Comparison of ENCODE assay signal across 8 cellular contexts in genomic region chr10:102503264-102504178, GRCh38. TPM values are rescaled to one million over a fixed set of nuclear protein-coding genes. Genes with fewer than 3 reads are reported as not detected.
A peak's percentile ranks its signal among the peaks of the same experiment; 100 is the strongest.
DNase-seq lines count a peak whose midpoint lies in the region; ATAC-seq and TF ChIP-seq lines count a peak whose summit lies in the region.

Gene SUFU, plus strand, starts transcription at chr10:102503972. Its CDS starts 181 bp downstream, at chr10:102504153.

- H3K27ac ChIP-seq in esophagus (ENCODE audit: low read depth in 2 of 2, low read length in 1 of 2): peak within 1 kb of the TSS; percentile 85 to 96

- H3K9ac ChIP-seq in mucosa of stomach (ENCODE audit: low read length): peak within 1 kb of the TSS; percentile 88

- H3K9me3 ChIP-seq in esophagus (ENCODE audit: control insufficient read depth in 2 of 2, insufficient read depth in 1 of 2, low read depth in 1 of 2, low read length in 1 of 2) (no peaks in the 10 kb centered on the region), mucosa of stomach (ENCODE audit: control insufficient read depth, low read length) (no peaks in the 10 kb centered on the region)

- TF ChIP-seq EP300 in Ishikawa (IDR thresholded peaks at IDR 0.05; ENCODE audit: borderline replicate concordance): no peak

- peak; percentile 95 for DNase-seq in DMS53 treated with DMSO at 0.1 percent for 48 hours (lab: John Stamatoyannopoulos, UW; ENCODE audit: unreplicated experiment)
- peak; percentile 90 for DNase-seq in OCI-M2 (lab: John Stamatoyannopoulos, UW; ENCODE audit: unreplicated experiment)
- peak; percentile 99 for DNase-seq in activated T-cell treated with anti-CD3 and anti-CD28 coated beads for 48 hours (ENCODE audit: low read depth)
- DNase-seq in stimulated activated CD8-positive, alpha-beta memory T cell treated with anti-CD3 and anti-CD28 coated beads, Interleukin-7, amount 100 ng/mL, for 1 hour (ENCODE audit: low read depth in 2 of 2): peak; percentile 94 to 97

- ATAC-seq in GM21576 (IDR thresholded peaks at IDR 0.05; ENCODE audit: unreplicated experiment): peak; percentile 53

- WGBS in esophagus, 2 donors: 1% methylated on average over 35 to 44 of the region's 44 CpGs

- peak; percentile 85 for TF ChIP-seq RAD21 in Ishikawa (IDR thresholded peaks at IDR 0.05; ENCODE audit: low read depth)

- H3K4me3 ChIP-seq in esophagus (ENCODE audit: low read depth in 1 of 2, low read length in 2 of 2) (peak within 1 kb of the TSS; percentile 81 to 89), mucosa of stomach (ENCODE audit: low read length) (peak within 1 kb of the TSS; percentile 87)

- H3K4me1 ChIP-seq in esophagus (ENCODE audit: control insufficient read depth in 2 of 2, insufficient read depth in 2 of 2, low read length in 1 of 2) (peaks cover 2 to 4% of the 10 kb centered on the region in 2 donors), mucosa of stomach (ENCODE audit: control insufficient read depth, insufficient read depth, low read length) (peaks cover 18% of the 10 kb centered on the region)

- H3K27me3 ChIP-seq in esophagus (ENCODE audit: control insufficient read depth in 1 of 2, insufficient read depth in 2 of 2, low read length in 2 of 2) (no peaks in the 10 kb centered on the region), mucosa of stomach (ENCODE audit: control insufficient read depth, insufficient read depth, low read length) (no peaks in the 10 kb centered on the region)

- no peaks in the 10 kb centered on the region for H3K36me3 ChIP-seq in esophagus (ENCODE audit: control insufficient read depth in 2 of 2, insufficient read depth in 2 of 2, low read length in 1 of 2)
- no peaks in the 10 kb centered on the region for H3K36me3 ChIP-seq in mucosa of stomach (ENCODE audit: control insufficient read depth, insufficient read depth, low read length)

TF ChIP-seq in Ishikawa, 13 proteins besides CTCF, POLR2A, EP300 and RAD21:
- TF ChIP-seq TEAD4 (IDR thresholded peaks at IDR 0.05) (no peak), USF1 (IDR thresholded peaks at IDR 0.05) (no peak), ZBTB7A (IDR thresholded peaks at IDR 0.05; ENCODE audit: low read depth) (no peak), REST (IDR thresholded peaks at IDR 0.05; ENCODE audit: low read depth) (no peak), NFIC (IDR thresholded peaks at IDR 0.05) (no peak), CREB1 (IDR thresholded peaks at IDR 0.05; ENCODE audit: low read depth) (0 out of 2 replicates have a peak, but pooled peaks have one; percentile 7), YY1 (IDR thresholded peaks at IDR 0.05; ENCODE audit: low read depth) (no peak), FOXM1 (IDR thresholded peaks at IDR 0.05; ENCODE audit: borderline replicate concordance, low read depth) (no peak), EGR1 (IDR thresholded peaks at IDR 0.05) (0 out of 2 replicates have a peak, but pooled peaks have one; percentile 11), CEBPB (IDR thresholded peaks at IDR 0.05) (no peak), TCF12 (IDR thresholded peaks at IDR 0.05; ENCODE audit: low read depth) (peak; percentile 6; the same call in 1 of the 2 replicates), MAX (IDR thresholded peaks at IDR 0.05) (peak; percentile 48; the same call in 1 of the 2 replicates), TAF1 (IDR thresholded peaks at IDR 0.05; ENCODE audit: low read depth) (peak; percentile 91)

RNA-seq across cellular contexts. Expression of gene SUFU, which starts in this region (rescaled TPM):
- 1 to 10 TPM; 2.9 to 6.0 TPM for polyA plus RNA-seq in esophagus

Comparison
In these comparisons a context has a peak if more than half of its experiments do, and no peak if none do; other contexts are left out.
1. Peak in every context shown above with its lines: DNase-seq, ATAC-seq, H3K4me3 ChIP-seq and H3K27ac ChIP-seq.